8 cellular contexts compared by ENCODE assay signal in the genomic region with DNA sequence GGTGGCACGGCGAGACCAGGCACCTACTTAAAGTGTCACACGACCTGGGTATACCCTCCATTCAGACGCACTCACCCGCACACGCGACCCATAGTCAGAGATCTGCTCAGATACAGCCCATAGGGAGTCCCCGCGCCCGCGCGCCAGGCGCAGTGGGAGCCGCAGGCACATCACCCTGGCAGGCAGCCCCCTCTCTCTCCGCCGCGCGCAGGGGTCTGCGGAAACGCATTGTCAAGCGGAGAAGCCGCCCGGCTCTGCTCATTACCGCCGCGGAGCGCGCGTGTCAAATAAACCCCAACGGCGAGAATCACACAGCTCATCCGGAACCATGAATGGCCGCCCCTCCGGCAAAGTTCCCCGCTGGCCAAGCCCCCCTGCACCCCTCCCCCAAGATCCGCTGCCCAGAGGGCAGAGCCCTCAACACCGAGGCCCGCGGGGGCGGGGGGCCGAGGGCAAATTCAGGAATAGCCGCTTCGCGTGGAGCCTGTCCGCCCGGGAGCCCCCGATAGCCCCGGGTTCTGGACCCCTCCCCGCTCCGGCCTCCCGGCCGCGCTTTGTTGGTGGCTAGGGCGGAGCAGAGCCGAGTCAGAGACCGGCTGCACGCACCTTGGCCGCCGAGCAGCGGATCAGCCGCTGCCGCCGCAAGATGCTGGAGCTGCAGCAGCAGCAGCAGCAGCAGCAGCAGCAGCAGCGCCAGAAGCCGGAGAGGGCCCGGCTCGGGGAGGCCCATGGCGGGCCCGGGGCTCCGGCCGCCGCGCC. TPM values are rescaled to one million over a fixed set of nuclear protein-coding genes. Genes with fewer than 3 reads are reported as not detected.
DNase-seq lines count a peak whose midpoint lies in the region; ATAC-seq and TF ChIP-seq lines count a peak whose summit lies in the region.

No MANE protein-coding gene starts in this region.

- H3K9me3 ChIP-seq in KOPT-K1 (ENCODE audit: insufficient read depth, low read length, poor library complexity, severe bottlenecking), result no peaks in the 10 kb centered on the region
- no peaks in the 10 kb centered on the region for H3K9me3 ChIP-seq in body of pancreas

- intact Hi-C loops in body of pancreas (cut with DNase I), result no loop called here

- peaks cover 36% of the 10 kb centered on the region for H3K36me3 ChIP-seq in KOPT-K1 (ENCODE audit: insufficient read depth, low read length)
- H3K36me3 ChIP-seq in body of pancreas (replicated peaks in 1 of 2; ENCODE audit: insufficient read depth in 1 of 2, low read depth in 2 of 2), result no peaks in the 10 kb centered on the region

- H3K4me1 ChIP-seq in body of pancreas, result peaks cover 26% of the 10 kb centered on the region

- no peak for TF ChIP-seq CTCF in C4-2B (conservative IDR thresholded peaks at IDR 0.05)
- TF ChIP-seq CTCF in body of pancreas (IDR thresholded peaks at IDR 0.05), result no peak

- no peaks in the 10 kb centered on the region for H3K27me3 ChIP-seq in body of pancreas

- H3K4me3 ChIP-seq in body of pancreas, result peak overlapping the region; percentile 47 to 74

- ATAC-seq in GM19467 (IDR thresholded peaks at IDR 0.05; ENCODE audit: unreplicated experiment), result peak; percentile 2
- ATAC-seq in body of pancreas, result peak; percentile 4

- TF ChIP-seq POLR2A in body of pancreas (IDR thresholded peaks at IDR 0.05), result no peak

- WGBS in body of pancreas, 2 donors, result 0% methylated on average over 5 to 71 of the region's 73 CpGs

- H3K27ac ChIP-seq in C4-2B (peak overlapping the region; percentile 69), KOPT-K1 (ENCODE audit: low read depth, low read length, poor library complexity, severe bottlenecking) (peak overlapping the region; percentile 94), body of pancreas (peak overlapping the region in 1 of 4 donors; percentile 52)

- DNase-seq in T1000 (lab: John Stamatoyannopoulos, UW) (peak; percentile 37), body of pancreas (peak in 3 of 4 donors; percentile 17 to 23 (median 18)), kidney tubule cell (ENCODE audit: low spot score) (peak; percentile 37), hippocampal formation (lab: John Stamatoyannopoulos, UW) (no peak)
- peak; percentile 51 for DNase-seq in stimulated activated CD4-positive, alpha-beta T cell treated with anti-CD3 and anti-CD28 coated beads, Interleukin-4, amount 100 ng/mL, for 24 hours

RNA-seq across cellular contexts. Expression of a gene that starts 0.5 kb away (rescaled TPM):
- 1 to 10 TPM; 1.3 to 4.2 TPM for total RNA-seq in body of pancreas

Comparison
In these comparisons a context has a peak if more than half of its experiments do, and no peak if none do; other contexts are left out.
1. DNase-seq: peak in T1000 (single experiment), body of pancreas (3 of 4), kidney tubule cell (single experiment) and stimulated activated CD4-positive, alpha-beta T cell treated with anti-CD3 and anti-CD28 coated beads, Interleukin-4, amount 100 ng/mL, for 24 hours (single experiment); none in hippocampal formation (0 of 2).